In the genomic region with DNA sequence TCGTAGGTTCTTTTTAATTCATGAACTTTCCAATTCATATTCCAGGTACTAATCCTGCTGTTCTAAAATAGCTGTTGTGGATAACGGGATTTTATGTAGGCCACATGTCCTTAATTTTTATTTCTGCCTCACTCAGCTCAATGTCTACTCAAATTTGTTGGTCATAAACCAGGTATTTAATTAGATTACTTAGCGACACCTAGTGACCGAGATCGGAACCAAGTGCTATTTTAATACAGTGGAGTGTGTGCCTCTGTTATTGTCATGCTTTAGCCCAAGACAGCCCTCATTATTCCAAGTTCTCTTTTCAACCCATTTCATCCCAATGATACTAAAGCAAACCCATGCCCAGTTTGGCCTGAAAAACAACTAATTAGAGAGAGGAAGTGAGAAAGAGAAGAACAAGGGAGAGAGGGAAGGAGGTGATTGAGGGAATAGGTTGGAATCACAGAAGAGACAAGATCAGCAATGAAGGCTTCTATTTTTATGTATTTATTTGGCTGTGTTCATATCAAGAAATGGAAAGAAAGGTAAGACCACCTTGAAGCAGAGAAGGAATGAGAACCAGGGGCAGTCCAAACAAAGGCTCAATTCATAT, we compare ENCODE assay signal across 8 cellular contexts. TPM values are rescaled to one million over a fixed set of nuclear protein-coding genes. Genes with fewer than 3 reads are reported as not detected.
DNase-seq lines count a peak whose midpoint lies in the region; ATAC-seq and TF ChIP-seq lines count a peak whose summit lies in the region.
"Had no signal": no experiment of that assay in that cellular context is flagged by ENCODE, and none has a peak within 500 bp of the region (broad histone marks: within the 10 kb centered on the region; RNA-seq: fewer than 3 reads in every experiment).

No MANE protein-coding gene starts in this region.

- H3K9ac ChIP-seq in liver (ENCODE audit: low read depth in 1 of 2, low read length in 2 of 2) = no peak overlapping the region

- H3K27ac Mint-ChIP-seq in WTC11 (no peak overlapping the region; the same call in 1 of the 2 replicates), chondrocyte (ENCODE audit: unreplicated experiment) (no peak overlapping the region)

- no peaks in the 10 kb centered on the region for H3K9me3 ChIP-seq in liver (ENCODE audit: control insufficient read depth in 4 of 4, low read length in 3 of 4)
- H3K9me3 ChIP-seq: neutrophil had no signal

- H3K4me1 Mint-ChIP-seq in WTC11 = peaks cover 27% of the 10 kb centered on the region
- peaks cover 23% of the 10 kb centered on the region for H3K4me1 Mint-ChIP-seq in chondrocyte (ENCODE audit: low read depth)

- ATAC-seq in HG02840 (IDR thresholded peaks at IDR 0.05; ENCODE audit: low FRiP score, unreplicated experiment) (peak; percentile 75), WTC11 (peak; percentile 88)

- no peaks in the 10 kb centered on the region for H3K9me3 Mint-ChIP-seq in WTC11
- no peaks in the 10 kb centered on the region for H3K9me3 Mint-ChIP-seq in chondrocyte (ENCODE audit: low read depth)

- no peak overlapping the region for H3K4me3 Mint-ChIP-seq in WTC11
- H3K4me3 Mint-ChIP-seq in chondrocyte (ENCODE audit: unreplicated experiment) = no peak overlapping the region

- H3K4me3 ChIP-seq in liver (ENCODE audit: low read depth in 1 of 3, low read length in 3 of 3) = no peak overlapping the region

- H3K27me3 Mint-ChIP-seq in WTC11 (ENCODE audit: low read depth) (no peaks in the 10 kb centered on the region), chondrocyte (ENCODE audit: low read depth) (no peaks in the 10 kb centered on the region)

- H3K36me3 ChIP-seq in liver (ENCODE audit: control insufficient read depth in 4 of 4, insufficient read depth in 3 of 4, low read depth in 1 of 4, low read length in 3 of 4) = no peaks in the 10 kb centered on the region
- H3K36me3 ChIP-seq: neutrophil had no signal

- peak; percentile 88 to 90 for TF ChIP-seq RAD21 in liver (IDR thresholded peaks at IDR 0.05)

- peaks cover 0 to 3% (median 0%) of the 10 kb centered on the region in 4 donors for H3K4me1 ChIP-seq in liver (ENCODE audit: control insufficient read depth in 4 of 4, insufficient read depth in 4 of 4, low read length in 3 of 4)

- CTCF ChIA-PET in WTC11 (lab: Charles Lee) = interaction anchor here (0.6 to 1.7 kb wide), 38 partner anchors 13 to 589 kb away, joined by 3 to 29 read pairs (median 4); a partner anchor contains a TSS

- POLR2A ChIA-PET in WTC11 (lab: Charles Lee) = interaction anchor here (0.6 kb wide), 1 partner anchor 277 kb away, joined by 7 read pairs; no protein-coding TSS in a partner anchor

- H3K27ac ChIP-seq in liver (ENCODE audit: low read depth in 1 of 2, low read length in 2 of 2) = no peak overlapping the region
- H3K27ac ChIP-seq: neutrophil had no signal

- DNase-seq in NCI-H2171 (lab: John Stamatoyannopoulos, UW) = peak; percentile 60
- peak; percentile 42 for DNase-seq in WTC11 (ENCODE audit: low spot score)
- no peak for DNase-seq in chondrocyte (ENCODE audit: low spot score)
- DNase-seq in stimulated activated CD8-positive, alpha-beta memory T cell treated with anti-CD3 and anti-CD28 coated beads, Interleukin-15, amount 100 ng/mL, for 1 hour (ENCODE audit: low read depth) = peak; percentile 54

- TF ChIP-seq CTCF in GM12873 (IDR thresholded peaks at IDR 0.05; ENCODE audit: insufficient read depth, low read depth, low read length, missing control alignments) (peak; percentile 71), WTC11 (IDR thresholded peaks at IDR 0.05) (peak; percentile 42; the same call in 1 of the 2 replicates), chondrocyte (IDR thresholded peaks at IDR 0.05) (peak; percentile 92), liver (IDR thresholded peaks at IDR 0.05; ENCODE audit: low read depth, low read length, missing input control) (peak; percentile 78)

- 19% methylated on average over 5 of the region's 5 CpGs for WGBS in liver

- H3K27me3 ChIP-seq in liver (ENCODE audit: control insufficient read depth in 4 of 4, insufficient read depth in 4 of 4, low read length in 3 of 4) = peaks cover 0 to 5% (median 4%) of the 10 kb centered on the region in 4 donors

- H3K36me3 Mint-ChIP-seq in WTC11 = no peaks in the 10 kb centered on the region
- H3K36me3 Mint-ChIP-seq in chondrocyte (ENCODE audit: low read depth) = no peaks in the 10 kb centered on the region

TF ChIP-seq in WTC11, 78 proteins besides CTCF, POLR2A, EP300 and RAD21 (continues in another document):
- no peak for TF ChIP-seq GRHL2 (CRISPR knock-in tag; IDR thresholded peaks at IDR 0.05; ENCODE audit: insufficient replicate concordance, severe bottlenecking)
- TF ChIP-seq ETV6 (CRISPR knock-in tag; IDR thresholded peaks at IDR 0.05) = no peak
- TF ChIP-seq, protein P1, sequence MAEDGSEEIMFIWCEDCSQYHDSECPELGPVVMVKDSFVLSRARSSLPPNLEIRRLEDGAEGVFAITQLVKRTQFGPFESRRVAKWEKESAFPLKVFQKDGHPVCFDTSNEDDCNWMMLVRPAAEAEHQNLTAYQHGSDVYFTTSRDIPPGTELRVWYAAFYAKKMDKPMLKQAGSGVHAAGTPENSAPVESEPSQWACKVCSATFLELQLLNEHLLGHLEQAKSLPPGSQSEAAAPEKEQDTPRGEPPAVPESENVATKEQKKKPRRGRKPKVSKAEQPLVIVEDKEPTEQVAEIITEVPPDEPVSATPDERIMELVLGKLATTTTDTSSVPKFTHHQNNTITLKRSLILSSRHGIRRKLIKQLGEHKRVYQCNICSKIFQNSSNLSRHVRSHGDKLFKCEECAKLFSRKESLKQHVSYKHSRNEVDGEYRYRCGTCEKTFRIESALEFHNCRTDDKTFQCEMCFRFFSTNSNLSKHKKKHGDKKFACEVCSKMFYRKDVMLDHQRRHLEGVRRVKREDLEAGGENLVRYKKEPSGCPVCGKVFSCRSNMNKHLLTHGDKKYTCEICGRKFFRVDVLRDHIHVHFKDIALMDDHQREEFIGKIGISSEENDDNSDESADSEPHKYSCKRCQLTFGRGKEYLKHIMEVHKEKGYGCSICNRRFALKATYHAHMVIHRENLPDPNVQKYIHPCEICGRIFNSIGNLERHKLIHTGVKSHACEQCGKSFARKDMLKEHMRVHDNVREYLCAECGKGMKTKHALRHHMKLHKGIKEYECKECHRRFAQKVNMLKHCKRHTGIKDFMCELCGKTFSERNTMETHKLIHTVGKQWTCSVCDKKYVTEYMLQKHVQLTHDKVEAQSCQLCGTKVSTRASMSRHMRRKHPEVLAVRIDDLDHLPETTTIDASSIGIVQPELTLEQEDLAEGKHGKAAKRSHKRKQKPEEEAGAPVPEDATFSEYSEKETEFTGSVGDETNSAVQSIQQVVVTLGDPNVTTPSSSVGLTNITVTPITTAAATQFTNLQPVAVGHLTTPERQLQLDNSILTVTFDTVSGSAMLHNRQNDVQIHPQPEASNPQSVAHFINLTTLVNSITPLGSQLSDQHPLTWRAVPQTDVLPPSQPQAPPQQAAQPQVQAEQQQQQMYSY (CRISPR knock-in tag; IDR thresholded peaks at IDR 0.05) = no peak

TF ChIP-seq in liver, 16 proteins besides CTCF, POLR2A, EP300 and RAD21:
- TF ChIP-seq HNF4G (IDR thresholded peaks at IDR 0.05) = no peak
- no peak for TF ChIP-seq JUND (IDR thresholded peaks at IDR 0.05)
- TF ChIP-seq RXRA (IDR thresholded peaks at IDR 0.05) = no peak
- TF ChIP-seq, protein P2, sequence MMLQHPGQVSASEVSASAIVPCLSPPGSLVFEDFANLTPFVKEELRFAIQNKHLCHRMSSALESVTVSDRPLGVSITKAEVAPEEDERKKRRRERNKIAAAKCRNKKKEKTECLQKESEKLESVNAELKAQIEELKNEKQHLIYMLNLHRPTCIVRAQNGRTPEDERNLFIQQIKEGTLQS (IDR thresholded peaks at IDR 0.05) = no peak
- TF ChIP-seq HNF4A (conservative IDR thresholded peaks at IDR 0.05) = no peak
- no peak for TF ChIP-seq GABPA (IDR thresholded peaks at IDR 0.05 in 1 of 2, conservative IDR thresholded peaks at IDR 0.05 in 1 of 2)
- TF ChIP-seq YY1 (IDR thresholded peaks at IDR 0.05) = no peak
- TF ChIP-seq, protein P3, sequence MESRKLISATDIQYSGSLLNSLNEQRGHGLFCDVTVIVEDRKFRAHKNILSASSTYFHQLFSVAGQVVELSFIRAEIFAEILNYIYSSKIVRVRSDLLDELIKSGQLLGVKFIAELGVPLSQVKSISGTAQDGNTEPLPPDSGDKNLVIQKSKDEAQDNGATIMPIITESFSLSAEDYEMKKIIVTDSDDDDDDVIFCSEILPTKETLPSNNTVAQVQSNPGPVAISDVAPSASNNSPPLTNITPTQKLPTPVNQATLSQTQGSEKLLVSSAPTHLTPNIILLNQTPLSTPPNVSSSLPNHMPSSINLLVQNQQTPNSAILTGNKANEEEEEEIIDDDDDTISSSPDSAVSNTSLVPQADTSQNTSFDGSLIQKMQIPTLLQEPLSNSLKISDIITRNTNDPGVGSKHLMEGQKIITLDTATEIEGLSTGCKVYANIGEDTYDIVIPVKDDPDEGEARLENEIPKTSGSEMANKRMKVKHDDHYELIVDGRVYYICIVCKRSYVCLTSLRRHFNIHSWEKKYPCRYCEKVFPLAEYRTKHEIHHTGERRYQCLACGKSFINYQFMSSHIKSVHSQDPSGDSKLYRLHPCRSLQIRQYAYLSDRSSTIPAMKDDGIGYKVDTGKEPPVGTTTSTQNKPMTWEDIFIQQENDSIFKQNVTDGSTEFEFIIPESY (IDR thresholded peaks at IDR 0.05) = no peak
- TF ChIP-seq EGR1 (IDR thresholded peaks at IDR 0.05; ENCODE audit: low read depth in 2 of 2) = no peak
- TF ChIP-seq, protein P4, sequence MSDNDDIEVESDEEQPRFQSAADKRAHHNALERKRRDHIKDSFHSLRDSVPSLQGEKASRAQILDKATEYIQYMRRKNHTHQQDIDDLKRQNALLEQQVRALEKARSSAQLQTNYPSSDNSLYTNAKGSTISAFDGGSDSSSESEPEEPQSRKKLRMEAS (IDR thresholded peaks at IDR 0.05) = no peak
- TF ChIP-seq TAF1 (conservative IDR thresholded peaks at IDR 0.05) = no peak

RNA-seq across cellular contexts. Expression of a gene that starts 45.9 kb away (rescaled TPM):
- total RNA-seq in WTC11 (2021) (not detected in 3 replicates), chondrocyte (0.18 to 0.20 TPM in 2 of 3 replicates, not detected in the other), liver (1 to 10 TPM in 1 of 2 donors, not detected in 1; 1.0 TPM)
- polyA plus RNA-seq in liver = under 1 TPM in 1 of 2 donors, not detected in 1; 0.24 TPM

Comparison
In these comparisons a context has a peak if more than half of its experiments do, and no peak if none do; other contexts are left out.
1. CTCF ChIP-seq: peak in every context shown above with its lines; median percentile 92 in chondrocyte; 78 in liver; 71 in GM12873; 42 in WTC11.